In genomic region chr2:821546-821945, GRCh38 we compare ENCODE assay signal across 25 cellular contexts.
"Had no signal": no experiment of that assay in that cellular context is flagged by ENCODE, and none has a peak within 500 bp of the region (broad histone marks: within the 10 kb centered on the region; RNA-seq: fewer than 3 reads in every experiment).

No MANE protein-coding gene starts in this region.

- H3K9me3 Mint-ChIP-seq: effector memory CD8-positive, alpha-beta T cell; endodermal cell; mesothelial cell of epicardium had no signal

- H3K4me3 Mint-ChIP-seq: dendritic cell treated with granulocyte-macrophage colony-stimulating factor and Interleukin-4, amounts not matched to agents 40 ng/mL and 50 ng/mL, for 4 days; effector memory CD8-positive, alpha-beta T cell; endodermal cell; mesothelial cell of epicardium; naive B cell had no signal

- H3K36me3 Mint-ChIP-seq: mesothelial cell of epicardium, naive B cell had no signal

- H3K27ac ChIP-seq: colonic mucosa, epithelial cell of prostate, foreskin keratinocyte, gastroesophageal sphincter, heart right ventricle, left lung, lower lobe of right lung had no signal

- H3K4me1 ChIP-seq: colonic mucosa, foreskin keratinocyte, gastroesophageal sphincter, heart right ventricle, left lung, lower lobe of right lung had no signal

- H3K27ac Mint-ChIP-seq: dendritic cell treated with granulocyte-macrophage colony-stimulating factor and Interleukin-4, amounts not matched to agents 40 ng/mL and 50 ng/mL, for 4 days; effector memory CD8-positive, alpha-beta T cell; endodermal cell; mesothelial cell of epicardium; naive B cell had no signal

- FAIRE-seq: endometrium, frontal cortex, islet of Langerhans, keratinocyte had no signal

- H3K4me3 ChIP-seq: colonic mucosa, gastroesophageal sphincter, heart right ventricle, left lung, lower lobe of right lung, mucosa of descending colon had no signal

- DNase-seq: colonic mucosa; cortex of kidney; effector CD8-positive, alpha-beta T cell; effector memory CD8-positive, alpha-beta T cell; endodermal cell; erythroblast; foreskin keratinocyte; heart right ventricle; hippocampal formation; left cardiac atrium; left lung; left ventricle myocardium superior; lower lobe of right lung; mesenchymal stem cell; mucosa of descending colon; naive B cell had no signal

- H3K27me3 ChIP-seq: colonic mucosa, foreskin keratinocyte, gastroesophageal sphincter, left lung had no signal

- H3K9me3 ChIP-seq: colonic mucosa, gastroesophageal sphincter, heart right ventricle, left lung, lower lobe of right lung, mucosa of descending colon had no signal

- ATAC-seq: effector memory CD8-positive, alpha-beta T cell; esophagus mucosa; foreskin keratinocyte; gastroesophageal sphincter; heart right ventricle; left cardiac atrium; left lung; left ventricle myocardium superior; mucosa of descending colon had no signal

- H3K27me3 Mint-ChIP-seq: dendritic cell treated with granulocyte-macrophage colony-stimulating factor and Interleukin-4, amounts not matched to agents 40 ng/mL and 50 ng/mL, for 4 days had no signal

- H3K36me3 ChIP-seq: colonic mucosa, gastroesophageal sphincter, heart right ventricle, left lung, lower lobe of right lung had no signal

- H3K4me1 Mint-ChIP-seq: endodermal cell, mesothelial cell of epicardium, naive B cell had no signal
